28 cellular contexts compared by ENCODE assay signal in the genomic region with DNA sequence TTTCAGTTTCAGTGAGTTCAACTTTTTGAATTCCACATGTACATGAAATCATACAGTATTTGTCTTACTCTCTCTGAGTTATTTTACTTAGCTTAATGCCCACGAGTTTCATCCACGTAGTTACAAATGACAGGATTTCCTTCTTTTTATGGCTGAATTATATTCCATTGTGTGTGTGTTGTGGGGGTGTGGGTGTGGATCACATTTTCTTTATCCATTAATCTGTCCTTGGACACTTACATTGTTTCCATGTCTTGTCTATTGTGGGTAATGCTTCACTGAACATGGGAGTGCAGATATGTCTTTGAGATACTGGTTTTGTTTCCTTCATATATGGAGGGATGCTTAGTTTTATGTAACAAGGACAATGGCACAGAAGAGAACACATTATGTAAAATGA.
"Had no signal": no experiment of that assay in that cellular context is flagged by ENCODE, and none has a peak within 500 bp of the region (broad histone marks: within the 10 kb centered on the region; RNA-seq: fewer than 3 reads in every experiment).

No MANE protein-coding gene starts in this region.

- H3K4me3 ChIP-seq: stomach, suprapubic skin, testis, thoracic aorta, thyroid gland, tibial artery, tibial nerve, transverse colon, upper lobe of left lung, upper lobe of right lung, uterus, vagina had no signal

- H3K4me1 Mint-ChIP-seq: stimulated activated effector memory CD8-positive, alpha-beta T cell treated with anti-CD3 and anti-CD28 coated beads, Interleukin-12 subunit alpha, Interleukin-12 subunit beta, amount 100 ng/mL, for 72 hours; stimulated activated memory B cell treated with anti-CD40 and anti-IgM and Interleukin-4, amounts not matched to agents 10 μg/mL and 1 μg/mL and 100 μg/mL, for 72 hours; stimulated activated naive B cell treated with anti-CD40 and anti-IgM and Interleukin-4, amounts not matched to agents 10 μg/mL and 1 μg/mL and 100 μg/mL, for 72 hours; stimulated activated naive CD8-positive, alpha-beta T cell treated with anti-CD3 and anti-CD28 coated beads, Interleukin-15, amount 100 ng/mL, for 72 hours had no signal

- ATAC-seq: stimulated activated effector memory CD8-positive, alpha-beta T cell treated with anti-CD3 and anti-CD28 coated beads, Interleukin-12 subunit alpha, Interleukin-12 subunit beta, amount 100 ng/mL, for 72 hours; stimulated activated memory B cell treated with anti-CD40 and anti-IgM and Interleukin-4, amounts not matched to agents 10 μg/mL and 1 μg/mL and 100 μg/mL, for 72 hours; stimulated activated naive B cell treated with anti-CD40 and anti-IgM and Interleukin-4, amounts not matched to agents 10 μg/mL and 1 μg/mL and 100 μg/mL, for 72 hours; stimulated activated naive CD8-positive, alpha-beta T cell treated with anti-CD3 and anti-CD28 coated beads, Interleukin-15, amount 100 ng/mL, for 72 hours; stimulated activated naive CD8-positive, alpha-beta T cell treated with anti-CD3 and anti-CD28 coated beads, Interleukin-15, Interleukin-2, amounts not matched to agents 100 U/mL and 50 U/mL, for 24 hours; upper lobe of right lung had no signal

- H3K4me3 Mint-ChIP-seq: stimulated activated effector memory CD8-positive, alpha-beta T cell treated with anti-CD3 and anti-CD28 coated beads, Interleukin-12 subunit alpha, Interleukin-12 subunit beta, amount 100 ng/mL, for 72 hours; stimulated activated memory B cell treated with anti-CD40 and anti-IgM and Interleukin-4, amounts not matched to agents 10 μg/mL and 1 μg/mL and 100 μg/mL, for 72 hours; stimulated activated naive B cell treated with anti-CD40 and anti-IgM and Interleukin-4, amounts not matched to agents 10 μg/mL and 1 μg/mL and 100 μg/mL, for 72 hours; stimulated activated naive CD8-positive, alpha-beta T cell treated with anti-CD3 and anti-CD28 coated beads, Interleukin-15, amount 100 ng/mL, for 72 hours; stimulated activated naive CD8-positive, alpha-beta T cell treated with anti-CD3 and anti-CD28 coated beads, Interleukin-15, Interleukin-2, amounts not matched to agents 100 ng/mL and 50 ng/mL, for 24 hours; type B pancreatic cell had no signal

- H3K4me1 ChIP-seq: stomach, suprapubic skin, testis, thyroid gland, tibial nerve, transverse colon, upper lobe of left lung, upper lobe of right lung, uterus, vagina had no signal

- H3K36me3 Mint-ChIP-seq: stimulated activated effector memory CD8-positive, alpha-beta T cell treated with anti-CD3 and anti-CD28 coated beads, Interleukin-12 subunit alpha, Interleukin-12 subunit beta, amount 100 ng/mL, for 72 hours; stimulated activated memory B cell treated with anti-CD40 and anti-IgM and Interleukin-4, amounts not matched to agents 10 μg/mL and 1 μg/mL and 100 μg/mL, for 72 hours; stimulated activated naive B cell treated with anti-CD40 and anti-IgM and Interleukin-4, amounts not matched to agents 10 μg/mL and 1 μg/mL and 100 μg/mL, for 72 hours had no signal

- H3K9me3 Mint-ChIP-seq: stimulated activated effector memory CD8-positive, alpha-beta T cell treated with anti-CD3 and anti-CD28 coated beads, Interleukin-12 subunit alpha, Interleukin-12 subunit beta, amount 100 ng/mL, for 72 hours had no signal

- H3K27ac ChIP-seq: stomach, suprapubic skin, testis, thoracic aorta, thyroid gland, tibial artery, tibial nerve, transverse colon, upper lobe of left lung, upper lobe of right lung, uterus, vagina had no signal

- H3K27me3 Mint-ChIP-seq: stimulated activated memory B cell treated with anti-CD40 and anti-IgM and Interleukin-4, amounts not matched to agents 10 μg/mL and 1 μg/mL and 100 μg/mL, for 72 hours; stimulated activated naive B cell treated with anti-CD40 and anti-IgM and Interleukin-4, amounts not matched to agents 10 μg/mL and 1 μg/mL and 100 μg/mL, for 72 hours; stimulated activated naive CD8-positive, alpha-beta T cell treated with anti-CD3 and anti-CD28 coated beads, Interleukin-15, amount 100 ng/mL, for 72 hours; stimulated activated naive CD8-positive, alpha-beta T cell treated with anti-CD3 and anti-CD28 coated beads, Interleukin-15, Interleukin-2, amounts not matched to agents 100 ng/mL and 50 ng/mL, for 24 hours had no signal

- H3K36me3 ChIP-seq: stomach, suprapubic skin, thoracic aorta, thyroid gland, tibial artery, tibial nerve, transverse colon, upper lobe of left lung, upper lobe of right lung, uterus, vagina had no signal

- DNase-seq: stimulated activated CD4-positive, alpha-beta T cell treated with anti-CD3 and anti-CD28 coated beads, Interleukin-2, amount 100 ng/mL, for 48 hours; stimulated activated CD4-positive, alpha-beta T cell treated with anti-CD3 and anti-CD28 coated beads, Interleukin-4, amount 100 ng/mL, for 1 hour; stimulated activated CD4-positive, alpha-beta T cell treated with anti-CD3 and anti-CD28 coated beads, Interleukin-4, amount 100 ng/mL, for 24 hours; stimulated activated CD4-positive, alpha-beta T cell treated with anti-CD3 and anti-CD28 coated beads, Interleukin-4, amount 100 ng/mL, for 4 hours; stimulated activated CD8-positive, alpha-beta memory T cell treated with anti-CD3 and anti-CD28 coated beads, Interleukin-4, amount 100 ng/mL, for 48 hours; stimulated activated naive B cell treated with anti-CD40 and anti-IgM and Interleukin-4, amounts not matched to agents 10 μg/mL and 1 μg/mL and 100 μg/mL, for 72 hours; stimulated activated naive CD4-positive, alpha-beta T cell; stimulated activated naive CD4-positive, alpha-beta T cell treated with Interleukin-2 at 50 U/mL for 16 hours; stimulated activated naive CD8-positive, alpha-beta T cell treated with anti-CD3 and anti-CD28 coated beads, Interleukin-15, amount 100 ng/mL, for 72 hours; stimulated activated naive CD8-positive, alpha-beta T cell treated with anti-CD3 and anti-CD28 coated beads, Interleukin-15, Interleukin-2, amounts not matched to agents 100 U/mL and 50 U/mL, for 24 hours; stomach; substantia nigra; testis; thyroid gland; tibial artery; transverse colon; trophoblast cell; upper lobe of left lung; upper lobe of right lung; uterus had no signal

- H3K27me3 ChIP-seq: stomach, suprapubic skin, testis, thyroid gland, tibial artery, tibial nerve, transverse colon, upper lobe of left lung, upper lobe of right lung, uterus, vagina had no signal

- H3K27ac Mint-ChIP-seq: stimulated activated effector memory CD8-positive, alpha-beta T cell treated with anti-CD3 and anti-CD28 coated beads, Interleukin-12 subunit alpha, Interleukin-12 subunit beta, amount 100 ng/mL, for 72 hours; stimulated activated memory B cell treated with anti-CD40 and anti-IgM and Interleukin-4, amounts not matched to agents 10 μg/mL and 1 μg/mL and 100 μg/mL, for 72 hours; stimulated activated naive B cell treated with anti-CD40 and anti-IgM and Interleukin-4, amounts not matched to agents 10 μg/mL and 1 μg/mL and 100 μg/mL, for 72 hours; stimulated activated naive CD8-positive, alpha-beta T cell treated with anti-CD3 and anti-CD28 coated beads, Interleukin-15, amount 100 ng/mL, for 72 hours; stimulated activated naive CD8-positive, alpha-beta T cell treated with anti-CD3 and anti-CD28 coated beads, Interleukin-15, Interleukin-2, amounts not matched to agents 100 ng/mL and 50 ng/mL, for 24 hours; type B pancreatic cell had no signal

- H3K9me3 ChIP-seq: suprapubic skin, testis, thoracic aorta, thyroid gland, transverse colon, upper lobe of left lung, upper lobe of right lung, uterus, vagina had no signal
